12 cellular contexts compared by ENCODE assay signal in the genomic region with DNA sequence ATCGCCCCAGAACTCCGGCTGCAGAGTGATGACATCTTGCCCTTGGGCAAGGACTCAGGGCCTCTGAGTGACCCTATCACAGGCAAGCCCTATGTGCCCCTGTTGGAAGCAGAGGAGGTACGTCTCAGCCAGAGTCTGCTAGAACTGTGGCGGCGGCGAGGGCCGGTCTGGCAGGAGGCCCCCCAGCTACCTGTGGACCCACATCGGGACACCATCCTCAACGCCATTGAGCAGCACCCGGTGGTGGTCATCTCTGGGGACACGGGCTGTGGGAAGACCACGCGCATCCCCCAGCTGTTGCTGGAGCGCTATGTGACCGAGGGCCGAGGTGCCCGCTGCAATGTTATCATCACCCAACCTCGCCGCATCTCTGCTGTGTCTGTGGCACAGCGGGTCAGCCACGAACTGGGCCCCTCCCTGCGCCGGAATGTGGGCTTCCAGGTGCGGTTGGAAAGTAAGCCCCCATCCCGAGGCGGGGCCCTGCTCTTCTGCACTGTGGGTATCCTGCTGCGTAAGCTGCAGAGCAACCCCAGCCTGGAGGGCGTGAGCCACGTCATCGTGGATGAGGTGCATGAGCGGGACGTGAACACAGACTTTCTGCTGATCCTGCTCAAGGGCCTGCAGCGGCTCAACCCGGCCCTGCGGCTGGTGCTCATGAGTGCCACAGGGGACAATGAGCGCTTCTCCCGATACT. TPM values are rescaled to one million over a fixed set of nuclear protein-coding genes. Genes with fewer than 3 reads are reported as not detected.
DNase-seq lines count a peak whose midpoint lies in the region; TF ChIP-seq lines count a peak whose summit lies in the region.
"Had no signal": no experiment of that assay in that cellular context is flagged by ENCODE, and none has a peak within 500 bp of the region (broad histone marks: within the 10 kb centered on the region; RNA-seq: fewer than 3 reads in every experiment).

No MANE protein-coding gene starts in this region.

- H2BK12ac ChIP-seq in neuronal stem cell (ENCODE audit: low read length), result no peak overlapping the region

- H2AFZ ChIP-seq in neuronal stem cell (ENCODE audit: low read length), result no peak overlapping the region
- H2AFZ ChIP-seq: GM23248 had no signal

- no peak overlapping the region for H3K23ac ChIP-seq in neuronal stem cell (ENCODE audit: low read depth, low read length, poor library complexity)

- H3K27ac ChIP-seq in RWPE1 (peak overlapping the region; percentile 51), neuronal stem cell (replicated peaks; ENCODE audit: low read length) (no peak overlapping the region)
- H3K27ac ChIP-seq: A549, GM23248 had no signal

- no peak overlapping the region for H3K4me2 ChIP-seq in neuronal stem cell (ENCODE audit: insufficient read depth, low read length, poor library complexity, severe bottlenecking)
- H3K4me2 ChIP-seq: A549 had no signal

- WGBS in neuronal stem cell (ENCODE audit: extremely low coverage in 2 of 2, insufficient read length in 2 of 2, insufficient replicate concordance in 1 of 2), 2 donors, result no CpG with 5 or more reads among the region's 37 CpGs

- H3K4me1 ChIP-seq in neuronal stem cell (ENCODE audit: control insufficient read depth in 2 of 2, insufficient read depth in 1 of 2, low read depth in 1 of 2, low read length in 2 of 2), result no peaks in the 10 kb centered on the region
- H3K4me1 ChIP-seq: A549 had no signal

- no peak overlapping the region for H4K8ac ChIP-seq in neuronal stem cell (ENCODE audit: low read depth, low read length)

- H2BK15ac ChIP-seq in neuronal stem cell (ENCODE audit: low read length), result no peak overlapping the region

- peak overlapping the region; percentile 63 for H3K9ac ChIP-seq in neuronal stem cell (ENCODE audit: low read depth, low read length, poor library complexity)
- H3K9ac ChIP-seq: GM23248 had no signal

- no peaks in the 10 kb centered on the region for H3K9me3 ChIP-seq in neuronal stem cell (replicated peaks in 1 of 2; ENCODE audit: control insufficient read depth in 2 of 2, insufficient read depth in 1 of 2, low read depth in 1 of 2, low read length in 2 of 2)
- H3K9me3 ChIP-seq: A549 had no signal

- no peak overlapping the region for H2AK5ac ChIP-seq in neuronal stem cell (ENCODE audit: low read depth, low read length)

- peaks cover 3% of the 10 kb centered on the region for H3K79me1 ChIP-seq in neuronal stem cell (ENCODE audit: low read depth, low read length)

- intact Hi-C loops in posterior vena cava (cut with DNase I), result loop anchor here (5.0 to 10.0 kb wide), 3 partner anchors 148 to 308 kb away; no protein-coding TSS in a partner anchor

- H2BK120ac ChIP-seq in neuronal stem cell (ENCODE audit: low read depth, low read length), result no peak overlapping the region

- no peak overlapping the region for H3K14ac ChIP-seq in neuronal stem cell (ENCODE audit: low read length)

- TF ChIP-seq CTCF in RWPE1 (conservative IDR thresholded peaks at IDR 0.05; ENCODE audit: low read depth) (no peak), GM10266 (IDR thresholded peaks at IDR 0.05; ENCODE audit: control insufficient read depth, insufficient read depth, low read depth, missing control alignments) (no peak)

- DNase-seq in RWPE1 (ENCODE audit: low spot score) (no peak), neuronal stem cell (ENCODE audit: low spot score) (no peak), posterior vena cava (ENCODE audit: low spot score) (no peak), GM10266 (ENCODE audit: extremely low spot score) (no peak)
- DNase-seq in stimulated activated CD4-positive, alpha-beta T cell treated with anti-CD3 and anti-CD28 coated beads, Interleukin-15, amount 100 ng/mL, for 24 hours, result no peak
- DNase-seq: CD8-positive, alpha-beta T cell; COR-L47; DND-41; GDM1; GM23248 had no signal

- H3K4me3 ChIP-seq in neuronal stem cell (ENCODE audit: low read length in 2 of 2), result no peak overlapping the region
- H3K4me3 ChIP-seq: A549, GM23248 had no signal

- H3K18ac ChIP-seq in neuronal stem cell (ENCODE audit: low read length), result no peak overlapping the region

- no peaks in the 10 kb centered on the region for H3K27me3 ChIP-seq in neuronal stem cell (ENCODE audit: control insufficient read depth in 3 of 3, insufficient read depth in 3 of 3, low read depth in 1 of 3, low read length in 3 of 3)

- POLR2A ChIA-PET in RWPE1 (lab: Yijun Ruan, JAX; ENCODE audit: low non-redundant PET), result no interaction called here

- TF ChIP-seq POLR2A in GM19193 (IDR thresholded peaks at IDR 0.05; ENCODE audit: extremely low read depth, insufficient read depth, insufficient read length), result peak; percentile 9

- H4K91ac ChIP-seq in neuronal stem cell (ENCODE audit: low read depth, low read length, poor library complexity), result no peak overlapping the region

- H2BK5ac ChIP-seq in neuronal stem cell (ENCODE audit: low read length), result peak overlapping the region; percentile 42

- H3K36me3 ChIP-seq in neuronal stem cell (replicated peaks in 1 of 2; ENCODE audit: control insufficient read depth in 2 of 2, insufficient read depth in 2 of 2, low read length in 2 of 2), result peaks cover 83 to 100% of the 10 kb centered on the region in 2 donors

- no peak overlapping the region for H3K4ac ChIP-seq in neuronal stem cell (ENCODE audit: low read length)

- CTCF ChIA-PET in RWPE1 (lab: Yijun Ruan, JAX), result no interaction called here

RNA-seq across cellular contexts. Expression of a gene that starts 43.4 kb away (rescaled TPM):
- 60.2 TPM for polyA plus RNA-seq in neuronal stem cell (2013, experiment 1 of 2)
- 61.6 TPM for polyA plus RNA-seq in neuronal stem cell (2013, experiment 2 of 2)
- 10 to 100 TPM; 41.0 to 41.4 TPM for total RNA-seq in posterior vena cava
